Comparison of ENCODE assay signal across 8 cellular contexts in genomic region chr9:21789541-21790037, GRCh38. TPM values are rescaled to one million over a fixed set of nuclear protein-coding genes. Genes with fewer than 3 reads are reported as not detected.
DNase-seq lines count a peak whose midpoint lies in the region; ATAC-seq and TF ChIP-seq lines count a peak whose summit lies in the region.

No MANE protein-coding gene starts in this region.

- no peaks in the 10 kb centered on the region for H3K36me3 Mint-ChIP-seq in activated T-helper 1 cell treated with anti-CD3 and anti-CD28 coated beads, Interleukin-12 subunit alpha, Interleukin-12 subunit beta, Interleukin-2, Interleukin-4 antibody, amounts not matched to agents 30 ng/mL and 10 ng/mL and 1 ng/mL, durations not matched to agents 14 hours and 24 hours and 36 hours (ENCODE audit: low read depth)

- TF ChIP-seq CTCF in fibroblast of villous mesenchyme (IDR thresholded peaks at IDR 0.05; ENCODE audit: insufficient read depth, low read depth, low read length), result peak; percentile 71

- no peaks in the 10 kb centered on the region for H3K4me1 Mint-ChIP-seq in activated T-helper 1 cell treated with anti-CD3 and anti-CD28 coated beads, Interleukin-12 subunit alpha, Interleukin-12 subunit beta, Interleukin-2, Interleukin-4 antibody, amounts not matched to agents 30 ng/mL and 10 ng/mL and 1 ng/mL, durations not matched to agents 14 hours and 24 hours and 36 hours (ENCODE audit: low read depth)

- H3K4me3 ChIP-seq in fibroblast of villous mesenchyme (ENCODE audit: low read depth, low read length), result peak overlapping the region; percentile 44

- ATAC-seq in GM19467 (IDR thresholded peaks at IDR 0.05; ENCODE audit: unreplicated experiment), result peak; percentile 99
- peak; percentile 96 for ATAC-seq in HG03521 (IDR thresholded peaks at IDR 0.05; ENCODE audit: unreplicated experiment)

- H3K9me3 Mint-ChIP-seq in activated T-helper 1 cell treated with anti-CD3 and anti-CD28 coated beads, Interleukin-12 subunit alpha, Interleukin-12 subunit beta, Interleukin-2, Interleukin-4 antibody, amounts not matched to agents 30 ng/mL and 10 ng/mL and 1 ng/mL, durations not matched to agents 14 hours and 24 hours and 36 hours, result no peaks in the 10 kb centered on the region

- H3K4me3 Mint-ChIP-seq in activated T-helper 1 cell treated with anti-CD3 and anti-CD28 coated beads, Interleukin-12 subunit alpha, Interleukin-12 subunit beta, Interleukin-2, Interleukin-4 antibody, amounts not matched to agents 30 ng/mL and 10 ng/mL and 1 ng/mL, durations not matched to agents 14 hours and 24 hours and 36 hours, result peak overlapping the region; percentile 38

- peak; percentile 81 for DNase-seq in DMS153 treated with DMSO at 0.1 percent for 48 hours (lab: John Stamatoyannopoulos, UW; ENCODE audit: unreplicated experiment)
- DNase-seq in NCI-H748 (lab: John Stamatoyannopoulos, UW; ENCODE audit: unreplicated experiment), result peak; percentile 81
- peak; percentile 40 for DNase-seq in activated T-helper 1 cell treated with anti-CD3 and anti-CD28 coated beads, Interleukin-12 subunit alpha, Interleukin-12 subunit beta, Interleukin-2, Interleukin-4 antibody, amounts not matched to agents 30 ng/mL and 10 ng/mL and 1 ng/mL, durations not matched to agents 14 hours and 24 hours and 36 hours (ENCODE audit: low spot score)
- peak; percentile 95 for DNase-seq in fibroblast of villous mesenchyme (ENCODE audit: low read depth)
- DNase-seq in non-pigmented ciliary epithelial cell (ENCODE audit: low read depth), result peak; percentile 81
- no peak for DNase-seq in A172 (ENCODE audit: low spot score)

- intact Hi-C loops in activated T-helper 1 cell treated with anti-CD3 and anti-CD28 coated beads, Interleukin-12 subunit alpha, Interleukin-12 subunit beta, Interleukin-2, Interleukin-4 antibody, amounts not matched to agents 30 ng/mL and 10 ng/mL and 1 ng/mL, durations not matched to agents 14 hours and 24 hours and 36 hours (cut with micrococcal nuclease), result loop anchor here (1.0 to 5.0 kb wide), 11 partner anchors 28 to 594 kb away; no protein-coding TSS in a partner anchor

- peaks cover 38% of the 10 kb centered on the region for H3K27me3 Mint-ChIP-seq in activated T-helper 1 cell treated with anti-CD3 and anti-CD28 coated beads, Interleukin-12 subunit alpha, Interleukin-12 subunit beta, Interleukin-2, Interleukin-4 antibody, amounts not matched to agents 30 ng/mL and 10 ng/mL and 1 ng/mL, durations not matched to agents 14 hours and 24 hours and 36 hours (ENCODE audit: insufficient read depth)

- no peak overlapping the region for H3K27ac Mint-ChIP-seq in activated T-helper 1 cell treated with anti-CD3 and anti-CD28 coated beads, Interleukin-12 subunit alpha, Interleukin-12 subunit beta, Interleukin-2, Interleukin-4 antibody, amounts not matched to agents 30 ng/mL and 10 ng/mL and 1 ng/mL, durations not matched to agents 14 hours and 24 hours and 36 hours

RNA-seq across cellular contexts. Expression of gene MTAP, which starts 12.8 kb away (rescaled TPM):
- total RNA-seq in activated T-helper 1 cell treated with anti-CD3 and anti-CD28 coated beads, Interleukin-12 subunit alpha, Interleukin-12 subunit beta, Interleukin-2, Interleukin-4 antibody, amounts not matched to agents 30 ng/mL and 10 ng/mL and 1 ng/mL, durations not matched to agents 14 hours and 24 hours and 36 hours, result 55.5 and 62.2 TPM in 2 replicates
- 26.4 and 36.7 TPM in 2 replicates for total RNA-seq in fibroblast of villous mesenchyme
- not detected in 2 replicates for total RNA-seq in A172 (2014; rRNA removed; shearing (Covaris generic))

Comparison
In these comparisons a context has a peak if more than half of its experiments do, and no peak if none do; other contexts are left out.
1. RNA of gene MTAP, which starts 12.8 kb away (total RNA-seq): 55.5 to 62.2 TPM in activated T-helper 1 cell treated with anti-CD3 and anti-CD28 coated beads, Interleukin-12 subunit alpha, Interleukin-12 subunit beta, Interleukin-2, Interleukin-4 antibody, amounts not matched to agents 30 ng/mL and 10 ng/mL and 1 ng/mL, durations not matched to agents 14 hours and 24 hours and 36 hours and 26.4 to 36.7 TPM in fibroblast of villous mesenchyme; not detected in A172; every median in the first group is over 10 times any median in the second.